In genomic region chr2:226799211-226799975, GRCh38 we compare ENCODE assay signal across 8 cellular contexts. TPM values are rescaled to one million over a fixed set of nuclear protein-coding genes. Genes with fewer than 3 reads are reported as not detected.
DNase-seq lines count a peak whose midpoint lies in the region; ATAC-seq and TF ChIP-seq lines count a peak whose summit lies in the region.

Gene IRS1 (minus strand): TSS chr2:226799820. CDS start chr2:226798738, 1,082 bp downstream.

- no peaks in the 10 kb centered on the region for H3K9me1 ChIP-seq in IMR-90 (ENCODE audit: insufficient read depth, low read length)

- H3K4me1 ChIP-seq in DOHH2 (ENCODE audit: control insufficient read depth, low read length): peaks cover 54% of the 10 kb centered on the region
- H3K4me1 ChIP-seq in IMR-90 (ENCODE audit: control insufficient read depth, insufficient read depth, low read length): peaks cover 2% of the 10 kb centered on the region; the same call in 1 of the 2 replicates
- H3K4me1 ChIP-seq in adipocyte (ENCODE audit: control insufficient read depth, insufficient read depth, low read length): peaks cover 52% of the 10 kb centered on the region
- peaks cover 0 to 63% (median 36%) of the 10 kb centered on the region in 12 donors for H3K4me1 ChIP-seq in heart left ventricle
- H3K4me1 ChIP-seq in vagina: peaks cover 57% of the 10 kb centered on the region

- H2BK20ac ChIP-seq in IMR-90 (ENCODE audit: low read depth, low read length): peak within 1 kb of the TSS; percentile 66; the same call in 1 of the 2 replicates

- H3K56ac ChIP-seq in IMR-90 (ENCODE audit: extremely low read depth, insufficient read depth, low read length): peak within 1 kb of the TSS; percentile 91

- H3K27me3 ChIP-seq in DOHH2 (ENCODE audit: control insufficient read depth, low read length) (peaks cover under 1% of the 10 kb centered on the region; the same call in 1 of the 2 replicates), IMR-90 (ENCODE audit: control insufficient read depth, insufficient read depth, low read length) (no peaks in the 10 kb centered on the region), adipocyte (replicated peaks; ENCODE audit: control insufficient read depth, insufficient read depth, low read length) (no peaks in the 10 kb centered on the region), heart left ventricle (peaks cover 0 to 31% (median 0%) of the 10 kb centered on the region in 9 donors), vagina (no peaks in the 10 kb centered on the region)

- H4K20me1 ChIP-seq in DOHH2 (ENCODE audit: control insufficient read depth, insufficient read depth, low read depth, low read length) (0 out of 2 replicates have a peak, but pooled peaks cover 4% of the 10 kb centered on the region), IMR-90 (ENCODE audit: insufficient read depth, low read length) (peaks cover 17% of the 10 kb centered on the region)

- POLR2A ChIA-PET in IMR-90 (lab: Charles Lee; ENCODE audit: unreplicated experiment): interaction anchor here (0.5 to 1.1 kb wide), 9 partner anchors 39 to 680 kb away, joined by 3 to 11 read pairs (median 5); no protein-coding TSS in a partner anchor

- H3K79me1 ChIP-seq in IMR-90 (ENCODE audit: low read depth in 1 of 2, low read length in 2 of 2): peaks cover 4 to 21% of the 10 kb centered on the region in 2 experiments

- TF ChIP-seq CTCF in DOHH2 (IDR thresholded peaks at IDR 0.05; ENCODE audit: low read depth, low read length, poor library complexity, severe bottlenecking) (no peak), IMR-90 (conservative IDR thresholded peaks at IDR 0.05; ENCODE audit: low read depth, low read length) (peak; percentile 62), heart left ventricle (IDR thresholded peaks at IDR 0.05) (peak in 7 of 12 donors; percentile 25 to 68 (median 39)), vagina (IDR thresholded peaks at IDR 0.05) (no peak)

- H3K4me2 ChIP-seq in DOHH2 (ENCODE audit: low read length) (peak within 1 kb of the TSS; percentile 95), IMR-90 (ENCODE audit: low read depth, low read length) (peak within 1 kb of the TSS; percentile 85)

- peak within 1 kb of the TSS; percentile 98 for H2AK9ac ChIP-seq in IMR-90 (replicated peaks; ENCODE audit: low read depth, low read length, poor library complexity)

- in situ Hi-C loops in IMR-90 (cut with MboI; ENCODE audit: low sequenced_read_pairs): loop anchor here (5.0 to 25.0 kb wide), 6 partner anchors 145 to 1687 kb away; no protein-coding TSS in a partner anchor

- peak within 1 kb of the TSS; percentile 92 for H3K9ac ChIP-seq in IMR-90 (ENCODE audit: low read depth, low read length)
- H3K9ac ChIP-seq in adipocyte (ENCODE audit: low read length): peak within 1 kb of the TSS; percentile 93

- peak within 1 kb of the TSS; percentile 79 for H3K23ac ChIP-seq in IMR-90 (ENCODE audit: low read depth, low read length)

- peak; percentile 79 for DNase-seq in IMR-90
- DNase-seq in SK-N-DZ (ENCODE audit: low spot score): peak; percentile 58
- DNase-seq in adipocyte (ENCODE audit: low read depth): peak; percentile 93
- peak; percentile 74 to 89 (median 81) for DNase-seq in heart left ventricle
- DNase-seq in pons (ENCODE audit: low spot score): peak; percentile 42
- DNase-seq in vagina (ENCODE audit: extremely low spot score in 2 of 2): peak in 1 of 2 donors; percentile 88

- CTCF ChIA-PET in IMR-90 (lab: Yijun Ruan, JAX): interaction anchor here (0.6 to 1.2 kb wide), 2 partner anchors 333 to 910 kb away, joined by 3 read pairs; no protein-coding TSS in a partner anchor

- peak within 1 kb of the TSS; percentile 86 for H2BK120ac ChIP-seq in IMR-90 (ENCODE audit: low read depth, low read length)

- peak within 1 kb of the TSS; percentile 37; the same call in 1 of the 3 replicates for H2BK15ac ChIP-seq in IMR-90 (ENCODE audit: low read depth, low read length)

- peak within 1 kb of the TSS; percentile 86 for H2AFZ ChIP-seq in IMR-90 (replicated peaks; ENCODE audit: low read length, poor library complexity)

- peak within 1 kb of the TSS; percentile 31 for H4K5ac ChIP-seq in IMR-90 (ENCODE audit: low read depth, low read length)

- H4K91ac ChIP-seq in IMR-90 (ENCODE audit: insufficient read depth, low read depth, low read length): peak within 1 kb of the TSS; percentile 91

- no peaks in the 10 kb centered on the region for H3K9me2 ChIP-seq in DOHH2 (replicated peaks; ENCODE audit: control insufficient read depth, low read length)

- TF ChIP-seq POLR2A in IMR-90 (IDR thresholded peaks at IDR 0.05; ENCODE audit: low read depth, low read length): no peak
- TF ChIP-seq POLR2A in heart left ventricle (IDR thresholded peaks at IDR 0.05): peak in 1 of 2 donors; percentile 53
- TF ChIP-seq POLR2A in vagina (IDR thresholded peaks at IDR 0.05): peak in 1 of 2 donors; percentile 56

- H3K36me3 ChIP-seq in DOHH2 (ENCODE audit: control insufficient read depth, low read length) (peaks cover 42% of the 10 kb centered on the region), IMR-90 (ENCODE audit: control insufficient read depth, insufficient read depth, low read length) (peaks cover 37% of the 10 kb centered on the region), adipocyte (ENCODE audit: control insufficient read depth, insufficient read depth, low read length, severe bottlenecking) (peaks cover 10% of the 10 kb centered on the region), heart left ventricle (peaks cover 0 to 9% (median 0%) of the 10 kb centered on the region in 9 donors), vagina (no peaks in the 10 kb centered on the region)

- intact Hi-C loops in IMR-90 (cut with micrococcal nuclease) (loop anchor here (1.0 to 10.0 kb wide), 4 partner anchors 185 to 910 kb away; no protein-coding TSS in a partner anchor), heart left ventricle (cut with DNase I) (loop anchor here (5.0 to 10.0 kb wide), 20 partner anchors 57 to 912 kb away; no protein-coding TSS in a partner anchor), vagina (cut with DNase I) (loop anchor here (10.0 kb wide), 3 partner anchors 55 to 905 kb away; no protein-coding TSS in a partner anchor)

- H3K18ac ChIP-seq in IMR-90 (ENCODE audit: low read depth, low read length): peak within 1 kb of the TSS; percentile 73

- ATAC-seq in GM21576 (IDR thresholded peaks at IDR 0.05; ENCODE audit: unreplicated experiment) (peak; percentile 34), IMR-90 (ENCODE audit: low read depth) (peak; percentile 40), heart left ventricle (peak in 3 of 4 donors; percentile 28 to 66 (median 54))

- 0% methylated on average over 10 of the region's 82 CpGs; no CpG with 5 or more reads in 1 of the 2 experiments for WGBS in IMR-90 (ENCODE audit: extremely low coverage in 2 of 2, insufficient read length in 1 of 2), 2 experiments
- WGBS in heart left ventricle, 4 donors: 0 to 1% (median 0%) methylated on average over 27 to 82 of the region's 82 CpGs

- BruUV-seq in IMR-90 (replicated peaks; lab: Mats Ljungman, UMichigan): no TSS peak

- TF ChIP-seq RAD21 in IMR-90 (IDR thresholded peaks at IDR 0.05; ENCODE audit: low read length): peak; percentile 53

- H3F3A ChIP-seq in DOHH2 (ENCODE audit: control insufficient read depth, insufficient read depth): peaks cover 14% of the 10 kb centered on the region

- peak within 1 kb of the TSS; percentile 92 for H3K4me3 ChIP-seq in DOHH2 (ENCODE audit: low read length)
- H3K4me3 ChIP-seq in IMR-90 (ENCODE audit: insufficient read depth, low read depth, low read length): peak within 1 kb of the TSS; percentile 78
- H3K4me3 ChIP-seq in adipocyte (ENCODE audit: low read length): peak within 1 kb of the TSS; percentile 87
- H3K4me3 ChIP-seq in heart left ventricle: peak within 1 kb of the TSS; percentile 45 to 97 (median 82)
- H3K4me3 ChIP-seq in vagina: peak within 1 kb of the TSS; percentile 61 to 85

- H3K79me2 ChIP-seq in DOHH2 (ENCODE audit: control insufficient read depth, low read length): peaks cover 51% of the 10 kb centered on the region

- peak within 1 kb of the TSS; percentile 78 for H2AK5ac ChIP-seq in IMR-90 (ENCODE audit: low read depth, low read length)

- peak within 1 kb of the TSS; percentile 91 for H3K4ac ChIP-seq in IMR-90 (ENCODE audit: low read depth, low read length)

- H3K27ac ChIP-seq in DOHH2 (ENCODE audit: low read depth, low read length): peak within 1 kb of the TSS; percentile 77
- peak within 1 kb of the TSS; percentile 97 for H3K27ac ChIP-seq in IMR-90 (ENCODE audit: insufficient read depth, low read length)
- H3K27ac ChIP-seq in heart left ventricle: peak within 1 kb of the TSS; percentile 69 to 98 (median 94)
- H3K27ac ChIP-seq in vagina: peak within 1 kb of the TSS; percentile 95

- peak within 1 kb of the TSS; percentile 99 for H3K14ac ChIP-seq in IMR-90 (replicated peaks; ENCODE audit: low read depth, low read length)

- H3K9me3 ChIP-seq in DOHH2 (ENCODE audit: control insufficient read depth, insufficient read depth, low read length) (no peaks in the 10 kb centered on the region), IMR-90 (ENCODE audit: control insufficient read depth, insufficient read depth, low read length) (no peaks in the 10 kb centered on the region), adipocyte (ENCODE audit: control insufficient read depth, low read length) (no peaks in the 10 kb centered on the region), heart left ventricle (no peaks in the 10 kb centered on the region), vagina (no peaks in the 10 kb centered on the region)

- H4K8ac ChIP-seq in IMR-90 (ENCODE audit: low read depth in 2 of 2, low read length in 2 of 2): peak within 1 kb of the TSS; percentile 82 to 91

- H2BK5ac ChIP-seq in IMR-90 (ENCODE audit: low read depth, low read length, poor library complexity, severe bottlenecking): peak within 1 kb of the TSS; percentile 99

- dilution Hi-C loops in IMR-90 (cut with HindIII; ENCODE audit: low sequenced_read_pairs, unreplicated experiment): no loop called here

TF ChIP-seq in IMR-90, 13 proteins besides CTCF, POLR2A, EP300 and RAD21 (continues in another document):
- TF ChIP-seq BHLHE40 (IDR thresholded peaks at IDR 0.05; ENCODE audit: low read depth, low read length) (peak; percentile 80), SMC3 (IDR thresholded peaks at IDR 0.05; ENCODE audit: low read depth, low read length) (peak; percentile 48), CEBPB (IDR thresholded peaks at IDR 0.05; ENCODE audit: low read depth, low read length) (no peak), MAFK (IDR thresholded peaks at IDR 0.05; ENCODE audit: low read depth, low read length) (no peak), CHD1 (IDR thresholded peaks at IDR 0.05; ENCODE audit: low read depth, low read length) (no peak), RCOR1 (IDR thresholded peaks at IDR 0.05; ENCODE audit: insufficient replicate concordance, low read length) (no peak), NFE2L2 (IDR thresholded peaks at IDR 0.05; ENCODE audit: low read depth, low read length) (no peak)

RNA-seq across cellular contexts. Expression of gene IRS1, which starts in this region (rescaled TPM):
- total RNA-seq in IMR-90 (2012; rRNA removed) (21.1 and 29.4 TPM in 2 replicates), heart left ventricle (10 to 100 TPM; 13.4 to 45.8 (median 16.8) TPM), vagina (16.9 TPM)
- polyA plus RNA-seq in IMR-90 (2012; rRNA removed) (37.1 and 44.5 TPM in 2 replicates), heart left ventricle (1 to 10 TPM; 5.0 to 6.5 TPM)
- 15.4 and 40.6 TPM in 2 replicates for polyA plus RNA-seq in IMR-90 (2012; cell fraction: cytosol; rRNA removed)
- polyA plus RNA-seq in IMR-90 (2012; cell fraction: nucleus; rRNA removed; ENCODE audit: low replicate concordance): 20.3 and 39.6 TPM in 2 replicates
- polyA plus RNA-seq in SK-N-DZ (2014; cell fraction: cytosol; rRNA removed): 2.2 and 2.5 TPM in 2 replicates
- polyA plus RNA-seq in SK-N-DZ (2014; cell fraction: nucleus; rRNA removed): 0.96 and 1.3 TPM in 2 replicates

Comparison
In these comparisons a context has a peak if more than half of its experiments do, and no peak if none do; other contexts are left out.
1. CTCF ChIP-seq: peak in IMR-90 (single experiment) and heart left ventricle (7 of 12); none in DOHH2 (single experiment) and vagina (0 of 3).
2. Peak in every context shown above with its lines, with median percentiles within 50 percentile points of each other: H3K27ac ChIP-seq, H3K4me3 ChIP-seq and ATAC-seq.